24 cellular contexts compared by ENCODE assay signal in the genomic region with DNA sequence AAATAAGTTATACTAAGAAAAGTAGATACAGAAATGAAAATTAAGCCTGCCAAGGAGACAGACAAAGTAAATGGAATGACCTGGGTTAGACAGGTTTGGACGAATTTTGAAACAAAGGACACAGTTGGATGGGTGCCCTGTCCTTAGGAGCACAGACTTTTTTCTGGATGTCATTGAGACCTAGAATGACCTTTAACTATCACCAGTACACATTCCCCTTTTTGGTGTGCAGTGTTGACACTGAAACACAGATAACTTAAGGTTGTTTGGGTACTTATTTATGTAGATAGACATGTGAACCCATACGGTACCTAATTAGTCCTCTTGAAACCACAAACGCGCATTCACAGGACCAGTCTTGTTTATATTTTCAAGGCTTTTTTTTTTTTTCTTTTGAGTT.
"Had no signal": no experiment of that assay in that cellular context is flagged by ENCODE, and none has a peak within 500 bp of the region (broad histone marks: within the 10 kb centered on the region; RNA-seq: fewer than 3 reads in every experiment).

No MANE protein-coding gene starts in this region.

- H3K4me3 Mint-ChIP-seq: endodermal cell; naive B cell; nephron; stimulated activated memory B cell treated with anti-CD40 and anti-IgM and Interleukin-4, amounts not matched to agents 10 μg/mL and 1 μg/mL and 100 μg/mL, for 72 hours; stimulated activated naive CD8-positive, alpha-beta T cell treated with anti-CD3 and anti-CD28 coated beads, Interleukin-15, Interleukin-2, amounts not matched to agents 100 ng/mL and 50 ng/mL, for 24 hours had no signal

- H3K27me3 Mint-ChIP-seq: progenitor cell of endocrine pancreas had no signal

- H3K27ac Mint-ChIP-seq: endodermal cell; nephron; progenitor cell of endocrine pancreas; stimulated activated memory B cell treated with anti-CD40 and anti-IgM and Interleukin-4, amounts not matched to agents 10 μg/mL and 1 μg/mL and 100 μg/mL, for 72 hours; stimulated activated naive CD8-positive, alpha-beta T cell treated with anti-CD3 and anti-CD28 coated beads, Interleukin-15, Interleukin-2, amounts not matched to agents 100 ng/mL and 50 ng/mL, for 24 hours had no signal

- H3K36me3 ChIP-seq: pancreas, spleen, tibial nerve had no signal

- H3K4me1 ChIP-seq: foreskin keratinocyte, pancreas, testis, tibial nerve had no signal

- H3K9me3 Mint-ChIP-seq: endodermal cell; naive B cell; nephron; stimulated activated naive CD8-positive, alpha-beta T cell treated with anti-CD3 and anti-CD28 coated beads, Interleukin-15, Interleukin-2, amounts not matched to agents 100 ng/mL and 50 ng/mL, for 24 hours had no signal

- H3K9me3 ChIP-seq: pancreas, spleen, testis, tibial nerve had no signal

- H3K27me3 ChIP-seq: hepatocyte, pancreas, testis, tibial nerve had no signal

- H3K36me3 Mint-ChIP-seq: naive B cell; stimulated activated memory B cell treated with anti-CD40 and anti-IgM and Interleukin-4, amounts not matched to agents 10 μg/mL and 1 μg/mL and 100 μg/mL, for 72 hours had no signal

- DNase-seq: effector CD4-positive, alpha-beta T cell; endodermal cell; erythroblast; foreskin keratinocyte; kidney; left colon; mesendoderm; naive B cell; occipital lobe; pancreas; spleen; stimulated activated CD4-positive, alpha-beta T cell treated with anti-CD3 and anti-CD28 coated beads, Interleukin-15, amount 100 ng/mL, for 24 hours; stimulated activated CD4-positive, alpha-beta T cell treated with anti-CD3 and anti-CD28 coated beads, Interleukin-1b, Interleukin-23, amount 100 ng/mL, for 48 hours; stimulated activated CD4-positive, alpha-beta T cell treated with anti-CD3 and anti-CD28 coated beads, Interleukin-4, amount 100 ng/mL, for 24 hours; testis had no signal

- ATAC-seq: foreskin keratinocyte; left colon; pancreas; sciatic nerve; stimulated activated memory B cell treated with anti-CD40 and anti-IgM and Interleukin-4, amounts not matched to agents 10 μg/mL and 1 μg/mL and 100 μg/mL, for 72 hours had no signal

- H3K4me3 ChIP-seq: coronary artery, hepatocyte, lung, pancreas, spleen, testis, tibial nerve had no signal

- H3K27ac ChIP-seq: coronary artery, foreskin keratinocyte, hepatocyte, pancreas, spleen, testis, tibial nerve had no signal

- H3K4me1 Mint-ChIP-seq: endodermal cell; nephron; stimulated activated memory B cell treated with anti-CD40 and anti-IgM and Interleukin-4, amounts not matched to agents 10 μg/mL and 1 μg/mL and 100 μg/mL, for 72 hours had no signal
